17 cellular contexts compared by ENCODE assay signal in the genomic region with DNA sequence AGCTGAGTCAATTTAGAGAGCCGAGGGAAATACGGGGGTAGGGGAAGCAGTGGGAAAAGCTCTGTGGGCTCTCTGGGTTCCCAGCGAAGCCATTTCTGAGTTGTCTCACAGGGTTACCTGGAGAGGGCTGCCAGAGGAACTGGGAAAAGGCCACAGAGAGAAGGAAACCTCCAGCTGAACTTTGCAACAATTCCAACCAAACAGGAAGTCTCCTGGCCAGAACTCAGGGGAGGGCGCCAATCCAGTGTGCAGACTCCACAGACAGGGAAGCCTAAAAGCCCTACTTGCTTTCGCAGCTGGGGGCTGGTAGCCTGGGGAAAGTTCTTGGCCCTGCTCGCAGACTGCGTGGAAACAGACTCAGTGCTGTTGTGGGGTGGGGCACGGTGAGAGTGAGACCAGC. TPM values are rescaled to one million over a fixed set of nuclear protein-coding genes. Genes with fewer than 3 reads are reported as not detected.
A peak's percentile ranks its signal among the peaks of the same experiment; 100 is the strongest.
DNase-seq lines count a peak whose midpoint lies in the region; ATAC-seq and TF ChIP-seq lines count a peak whose summit lies in the region.
"Had no signal": no experiment of that assay in that cellular context is flagged by ENCODE, and none has a peak within 500 bp of the region (broad histone marks: within the 10 kb centered on the region; RNA-seq: fewer than 3 reads in every experiment).

No MANE protein-coding gene starts in this region.

- POLR2A ChIA-PET in naive thymus-derived CD4-positive, alpha-beta T cell (lab: Charles Lee) = no interaction called here
- POLR2A ChIA-PET in HEK293T (lab: Yijun Ruan, JAX) = no interaction called here

- no peak overlapping the region for H3K4me3 Mint-ChIP-seq in chondrocyte (ENCODE audit: unreplicated experiment)
- no peak overlapping the region for H3K4me3 Mint-ChIP-seq in naive thymus-derived CD4-positive, alpha-beta T cell
- H3K4me3 Mint-ChIP-seq: CD4-positive, alpha-beta memory T cell; HFFc6 had no signal

- H3K4me3 ChIP-seq in left ventricle myocardium inferior (no peak overlapping the region), right atrium auricular region (no peak overlapping the region)
- no peak overlapping the region for H3K4me3 ChIP-seq in naive thymus-derived CD4-positive, alpha-beta T cell (ENCODE audit: low read length)
- H3K4me3 ChIP-seq: A549, GM12878, GM23248, HAP-1 had no signal

- H3K27me3 ChIP-seq in left ventricle myocardium inferior (ENCODE audit: low read depth) = peaks cover 13% of the 10 kb centered on the region
- H3K27me3 ChIP-seq in right atrium auricular region = no peaks in the 10 kb centered on the region
- H3K27me3 ChIP-seq in naive thymus-derived CD4-positive, alpha-beta T cell (ENCODE audit: control insufficient read depth in 2 of 2, insufficient read depth in 2 of 2, low read length in 2 of 2) = no peaks in the 10 kb centered on the region

- H3K27ac ChIP-seq in left ventricle myocardium inferior (replicated peaks) (peak overlapping the region; percentile 62), right atrium auricular region (no peak overlapping the region)
- no peak overlapping the region for H3K27ac ChIP-seq in naive thymus-derived CD4-positive, alpha-beta T cell (ENCODE audit: low read depth, low read length)
- H3K27ac ChIP-seq: A549, C4-2B, GM23248 had no signal

- peaks cover 23% of the 10 kb centered on the region for H3K9me3 Mint-ChIP-seq in chondrocyte (ENCODE audit: low read depth)
- peaks cover 0 to 18% (median 0%) of the 10 kb centered on the region in 11 donors for H3K9me3 Mint-ChIP-seq in naive thymus-derived CD4-positive, alpha-beta T cell

- H3K4me1 ChIP-seq in left ventricle myocardium inferior = no peaks in the 10 kb centered on the region
- H3K4me1 ChIP-seq in right atrium auricular region = no peaks in the 10 kb centered on the region
- H3K4me1 ChIP-seq in naive thymus-derived CD4-positive, alpha-beta T cell (ENCODE audit: control insufficient read depth in 2 of 2, insufficient read depth in 2 of 2, low read length in 2 of 2) = no peaks in the 10 kb centered on the region
- H3K4me1 ChIP-seq: A549, BE2C had no signal

- H3K27ac Mint-ChIP-seq in chondrocyte (ENCODE audit: unreplicated experiment) = no peak overlapping the region
- H3K27ac Mint-ChIP-seq in naive thymus-derived CD4-positive, alpha-beta T cell = no peak overlapping the region
- H3K27ac Mint-ChIP-seq: CD4-positive, alpha-beta memory T cell; HFFc6 had no signal

- peaks cover 45% of the 10 kb centered on the region for H3K27me3 Mint-ChIP-seq in chondrocyte (ENCODE audit: low read depth)
- peaks cover 0 to 50% (median 14%) of the 10 kb centered on the region in 5 donors for H3K27me3 Mint-ChIP-seq in naive thymus-derived CD4-positive, alpha-beta T cell

- CTCF ChIA-PET in naive thymus-derived CD4-positive, alpha-beta T cell (lab: Charles Lee) = no interaction called here
- CTCF ChIA-PET in HEK293T (lab: Yijun Ruan, JAX) = interaction anchor here (0.6 kb wide), 1 partner anchor 1616 kb away, joined by 4 read pairs; no protein-coding TSS in a partner anchor

- H3K36me3 ChIP-seq in left ventricle myocardium inferior (no peaks in the 10 kb centered on the region), right atrium auricular region (no peaks in the 10 kb centered on the region)
- no peaks in the 10 kb centered on the region for H3K36me3 ChIP-seq in naive thymus-derived CD4-positive, alpha-beta T cell (ENCODE audit: control insufficient read depth in 2 of 3, insufficient read depth in 3 of 3, low read length in 3 of 3)
- H3K36me3 ChIP-seq: BE2C, HAP-1 had no signal

- intact Hi-C loops in left ventricle myocardium inferior (cut with micrococcal nuclease) = no loop called here
- intact Hi-C loops in naive thymus-derived CD4-positive, alpha-beta T cell (cut with micrococcal nuclease) = no loop called here

- TF ChIP-seq CTCF in left ventricle myocardium inferior (IDR thresholded peaks at IDR 0.05; ENCODE audit: borderline replicate concordance) (no peak), right atrium auricular region (IDR thresholded peaks at IDR 0.05) (no peak), chondrocyte (IDR thresholded peaks at IDR 0.05) (no peak)

- H3K9me3 ChIP-seq in left ventricle myocardium inferior (replicated peaks) (peaks cover 26% of the 10 kb centered on the region), right atrium auricular region (peaks cover 0 to 14% of the 10 kb centered on the region in 2 donors)
- H3K9me3 ChIP-seq in naive thymus-derived CD4-positive, alpha-beta T cell (ENCODE audit: control insufficient read depth in 2 of 3, low read length in 3 of 3) = peaks cover 0 to 10% (median 6%) of the 10 kb centered on the region in 3 experiments
- H3K9me3 ChIP-seq: A549, BE2C had no signal

- peaks cover 7% of the 10 kb centered on the region for H3K36me3 Mint-ChIP-seq in chondrocyte (ENCODE audit: low read depth)
- peaks cover 0 to 4% (median 0%) of the 10 kb centered on the region in 5 donors for H3K36me3 Mint-ChIP-seq in naive thymus-derived CD4-positive, alpha-beta T cell
- H3K36me3 Mint-ChIP-seq: CD4-positive, alpha-beta memory T cell had no signal

- no peaks in the 10 kb centered on the region for H3K4me1 Mint-ChIP-seq in chondrocyte (ENCODE audit: low read depth)
- H3K4me1 Mint-ChIP-seq in naive thymus-derived CD4-positive, alpha-beta T cell = peaks cover 0 to 7% (median 2%) of the 10 kb centered on the region in 7 donors
- H3K4me1 Mint-ChIP-seq: CD4-positive, alpha-beta memory T cell had no signal

- DNase-seq in left ventricle myocardium inferior (no peak), right atrium auricular region (ENCODE audit: low spot score) (no peak), chondrocyte (ENCODE audit: low spot score) (peak; percentile 38), mesenteric fat pad (ENCODE audit: low spot score) (peak; percentile 78), amygdala (lab: John Stamatoyannopoulos, UW) (no peak), HEK293T (ENCODE audit: extremely low spot score) (no peak)
- no peak for DNase-seq in naive thymus-derived CD4-positive, alpha-beta T cell
- DNase-seq: BE2C; CD4-positive, alpha-beta memory T cell; DMS79; GM23248; HFFc6 had no signal

- ATAC-seq in naive thymus-derived CD4-positive, alpha-beta T cell = no peak
- ATAC-seq: A549, GM12878, HepG2 had no signal

TF ChIP-seq in HEK293T, 16 proteins besides CTCF, POLR2A, EP300 and RAD21:
- TF ChIP-seq CTBP1 (IDR thresholded peaks at IDR 0.05; ENCODE audit: borderline replicate concordance) (no peak), SUZ12 (IDR thresholded peaks at IDR 0.05) (no peak), TARDBP (IDR thresholded peaks at IDR 0.05) (no peak), BHLHE40 (IDR thresholded peaks at IDR 0.05; ENCODE audit: borderline replicate concordance) (no peak), ELF4 (IDR thresholded peaks at IDR 0.05) (no peak), FOXK2 (IDR thresholded peaks at IDR 0.05) (no peak), ARNT (IDR thresholded peaks at IDR 0.05) (no peak), FOXA1 (IDR thresholded peaks at IDR 0.05) (no peak), SP1 (IDR thresholded peaks at IDR 0.05) (no peak), L3MBTL2 (conservative IDR thresholded peaks at IDR 0.05) (no peak), LEF1 (IDR thresholded peaks at IDR 0.05; ENCODE audit: borderline replicate concordance) (no peak), NFRKB (IDR thresholded peaks at IDR 0.05) (no peak), ZNF384 (IDR thresholded peaks at IDR 0.05) (no peak), HDGF (IDR thresholded peaks at IDR 0.05; ENCODE audit: borderline replicate concordance) (no peak), FOXM1 (IDR thresholded peaks at IDR 0.05; ENCODE audit: borderline replicate concordance) (no peak)
- TF ChIP-seq, protein P1, sequence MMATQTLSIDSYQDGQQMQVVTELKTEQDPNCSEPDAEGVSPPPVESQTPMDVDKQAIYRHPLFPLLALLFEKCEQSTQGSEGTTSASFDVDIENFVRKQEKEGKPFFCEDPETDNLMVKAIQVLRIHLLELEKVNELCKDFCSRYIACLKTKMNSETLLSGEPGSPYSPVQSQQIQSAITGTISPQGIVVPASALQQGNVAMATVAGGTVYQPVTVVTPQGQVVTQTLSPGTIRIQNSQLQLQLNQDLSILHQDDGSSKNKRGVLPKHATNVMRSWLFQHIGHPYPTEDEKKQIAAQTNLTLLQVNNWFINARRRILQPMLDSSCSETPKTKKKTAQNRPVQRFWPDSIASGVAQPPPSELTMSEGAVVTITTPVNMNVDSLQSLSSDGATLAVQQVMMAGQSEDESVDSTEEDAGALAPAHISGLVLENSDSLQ (IDR thresholded peaks at IDR 0.05) = no peak

RNA-seq across cellular contexts. Expression of a gene that starts 23.1 kb away (rescaled TPM):
- 2.9 TPM for total RNA-seq in left ventricle myocardium inferior
- 1 to 10 TPM; 1.9 to 3.2 TPM for total RNA-seq in right atrium auricular region
- 3.9 to 4.9 TPM (median 4.5 TPM) in 3 replicates for total RNA-seq in chondrocyte
- total RNA-seq in mesenteric fat pad = 18.3 TPM
- 1 to 10 TPM in 1 of 5 experiments, under 1 TPM in 3, not detected in 1; 0.12 to 2.0 (median 0.31) TPM for total RNA-seq in naive thymus-derived CD4-positive, alpha-beta T cell
- polyA plus RNA-seq in naive thymus-derived CD4-positive, alpha-beta T cell = not detected

Comparison
In these comparisons a context has a peak if more than half of its experiments do, and no peak if none do; other contexts are left out.
1. DNase-seq: peak in chondrocyte (single experiment) and mesenteric fat pad (single experiment); none in left ventricle myocardium inferior (single experiment), right atrium auricular region (single experiment), naive thymus-derived CD4-positive, alpha-beta T cell (0 of 9), amygdala (0 of 56) and HEK293T (single experiment).